Comparison of ENCODE assay signal across 10 cellular contexts in the genomic region with DNA sequence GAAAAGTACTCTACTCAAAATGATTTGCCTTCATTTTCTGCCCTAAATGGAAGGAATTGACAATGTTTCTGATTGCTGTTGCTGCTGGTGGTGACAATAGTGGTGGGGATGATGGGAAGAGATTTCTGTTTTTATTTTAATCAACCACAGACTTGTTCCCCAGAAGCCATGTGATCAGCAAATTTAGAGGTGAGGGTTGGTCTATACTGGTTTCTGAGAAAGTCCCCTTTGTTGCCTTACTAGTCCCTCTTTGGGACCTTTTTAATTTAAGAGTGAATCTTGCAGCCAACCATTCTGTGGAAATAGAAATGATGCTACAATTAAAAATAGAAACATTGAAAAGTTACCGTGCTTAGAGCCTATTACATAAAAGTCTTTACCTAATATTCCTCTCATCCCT.
"Had no signal": no experiment of that assay in that cellular context is flagged by ENCODE, and none has a peak within 500 bp of the region (broad histone marks: within the 10 kb centered on the region; RNA-seq: fewer than 3 reads in every experiment).

No MANE protein-coding gene starts in this region.

- H3K9ac ChIP-seq: GM23248 had no signal

- H3K9me3 ChIP-seq: HAP-1 had no signal

- H3K36me3 ChIP-seq: HAP-1 had no signal

- H3K4me3 Mint-ChIP-seq: HFFc6, IgD-negative memory B cell had no signal

- H3K4me3 ChIP-seq: GM23248, HAP-1 had no signal

- H3K9me3 Mint-ChIP-seq: HFFc6, IgD-negative memory B cell had no signal

- H3K27ac ChIP-seq: GM23248, HL-60 had no signal

- DNase-seq: GM23248, GOT3, H7, HFFc6, KBM-7 had no signal

- H3K4me1 Mint-ChIP-seq: IgD-negative memory B cell had no signal

- H3K27me3 Mint-ChIP-seq: IgD-negative memory B cell had no signal

- ATAC-seq: HCT116, HepG2 had no signal

- H2AFZ ChIP-seq: GM23248 had no signal

- H3K27ac Mint-ChIP-seq: HFFc6, IgD-negative memory B cell had no signal
